ENCODE assay signal across 10 cellular contexts in genomic region chrX:22366866-22367265, GRCh38.
"Had no signal": no experiment of that assay in that cellular context is flagged by ENCODE, and none has a peak within 500 bp of the region (broad histone marks: within the 10 kb centered on the region; RNA-seq: fewer than 3 reads in every experiment).

No MANE protein-coding gene starts in this region.

- DNase-seq: cortex of kidney; endodermal cell; glutamatergic neuron; islet precursor cell; mucosa of descending colon; naive thymus-derived CD8-positive, alpha-beta T cell; stimulated activated naive CD4-positive, alpha-beta T cell; stomach; substantia nigra; transverse colon had no signal
